Comparison of ENCODE assay signal across 1 cellular context in the genomic region with DNA sequence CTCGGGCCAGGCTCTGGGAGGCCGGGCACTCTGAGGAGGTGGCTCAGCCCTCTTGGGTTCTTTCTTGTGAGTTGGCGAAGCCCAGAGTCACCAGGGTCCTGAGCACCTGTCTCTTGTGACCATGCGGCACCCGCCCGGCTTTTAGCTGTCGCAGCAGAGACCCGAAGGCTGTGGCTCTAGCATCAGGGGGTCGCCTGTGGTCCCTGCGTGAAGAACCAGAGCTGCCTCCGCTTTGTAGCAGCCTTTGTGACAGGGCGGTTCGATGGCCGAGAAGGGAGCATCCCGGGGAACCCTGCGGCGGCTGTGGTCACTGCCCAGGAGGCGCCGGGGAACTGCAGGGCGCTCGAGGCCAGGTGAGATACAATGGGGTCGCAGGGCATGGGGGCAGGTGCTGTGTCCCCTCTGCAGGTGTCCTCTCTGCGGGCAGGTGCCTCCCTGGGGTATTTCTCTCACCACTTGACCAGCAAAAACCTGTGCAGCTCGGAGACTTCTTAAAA.
TF ChIP-seq lines count a peak whose summit lies in the region.

No MANE protein-coding gene starts in this region.

TF ChIP-seq in IMR-90, 13 proteins besides CTCF, POLR2A, EP300 and RAD21:
- TF ChIP-seq, protein P1, sequence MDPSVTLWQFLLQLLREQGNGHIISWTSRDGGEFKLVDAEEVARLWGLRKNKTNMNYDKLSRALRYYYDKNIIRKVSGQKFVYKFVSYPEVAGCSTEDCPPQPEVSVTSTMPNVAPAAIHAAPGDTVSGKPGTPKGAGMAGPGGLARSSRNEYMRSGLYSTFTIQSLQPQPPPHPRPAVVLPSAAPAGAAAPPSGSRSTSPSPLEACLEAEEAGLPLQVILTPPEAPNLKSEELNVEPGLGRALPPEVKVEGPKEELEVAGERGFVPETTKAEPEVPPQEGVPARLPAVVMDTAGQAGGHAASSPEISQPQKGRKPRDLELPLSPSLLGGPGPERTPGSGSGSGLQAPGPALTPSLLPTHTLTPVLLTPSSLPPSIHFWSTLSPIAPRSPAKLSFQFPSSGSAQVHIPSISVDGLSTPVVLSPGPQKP (IDR thresholded peaks at IDR 0.05; ENCODE audit: borderline replicate concordance, low read depth, low read length): no peak
- TF ChIP-seq MAFK (IDR thresholded peaks at IDR 0.05; ENCODE audit: low read depth, low read length): no peak
- no peak for TF ChIP-seq MAZ (IDR thresholded peaks at IDR 0.05; ENCODE audit: borderline replicate concordance, low read depth, low read length)
- TF ChIP-seq RCOR1 (IDR thresholded peaks at IDR 0.05; ENCODE audit: insufficient replicate concordance, low read length): no peak
- TF ChIP-seq CEBPB (IDR thresholded peaks at IDR 0.05; ENCODE audit: low read depth, low read length): no peak
- no peak for TF ChIP-seq BHLHE40 (IDR thresholded peaks at IDR 0.05; ENCODE audit: low read depth, low read length)
- TF ChIP-seq, protein P2, sequence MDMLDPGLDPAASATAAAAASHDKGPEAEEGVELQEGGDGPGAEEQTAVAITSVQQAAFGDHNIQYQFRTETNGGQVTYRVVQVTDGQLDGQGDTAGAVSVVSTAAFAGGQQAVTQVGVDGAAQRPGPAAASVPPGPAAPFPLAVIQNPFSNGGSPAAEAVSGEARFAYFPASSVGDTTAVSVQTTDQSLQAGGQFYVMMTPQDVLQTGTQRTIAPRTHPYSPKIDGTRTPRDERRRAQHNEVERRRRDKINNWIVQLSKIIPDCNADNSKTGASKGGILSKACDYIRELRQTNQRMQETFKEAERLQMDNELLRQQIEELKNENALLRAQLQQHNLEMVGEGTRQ (IDR thresholded peaks at IDR 0.05; ENCODE audit: low read depth, low read length): no peak
- no peak for TF ChIP-seq NFE2L2 (IDR thresholded peaks at IDR 0.05; ENCODE audit: low read depth, low read length)
- no peak for TF ChIP-seq CHD1 (IDR thresholded peaks at IDR 0.05; ENCODE audit: low read depth, low read length)
- TF ChIP-seq FOS (IDR thresholded peaks at IDR 0.05; ENCODE audit: low read depth, low read length): no peak
- TF ChIP-seq SMC3 (IDR thresholded peaks at IDR 0.05; ENCODE audit: low read depth, low read length): no peak
- TF ChIP-seq RFX5 (IDR thresholded peaks at IDR 0.05; ENCODE audit: low read depth, low read length): no peak
- no peak for TF ChIP-seq MXI1 (IDR thresholded peaks at IDR 0.05; ENCODE audit: borderline replicate concordance, low read depth, low read length)
TF ChIP-seq in IMR-90: peak in this region for 0.
